In the genomic region with DNA sequence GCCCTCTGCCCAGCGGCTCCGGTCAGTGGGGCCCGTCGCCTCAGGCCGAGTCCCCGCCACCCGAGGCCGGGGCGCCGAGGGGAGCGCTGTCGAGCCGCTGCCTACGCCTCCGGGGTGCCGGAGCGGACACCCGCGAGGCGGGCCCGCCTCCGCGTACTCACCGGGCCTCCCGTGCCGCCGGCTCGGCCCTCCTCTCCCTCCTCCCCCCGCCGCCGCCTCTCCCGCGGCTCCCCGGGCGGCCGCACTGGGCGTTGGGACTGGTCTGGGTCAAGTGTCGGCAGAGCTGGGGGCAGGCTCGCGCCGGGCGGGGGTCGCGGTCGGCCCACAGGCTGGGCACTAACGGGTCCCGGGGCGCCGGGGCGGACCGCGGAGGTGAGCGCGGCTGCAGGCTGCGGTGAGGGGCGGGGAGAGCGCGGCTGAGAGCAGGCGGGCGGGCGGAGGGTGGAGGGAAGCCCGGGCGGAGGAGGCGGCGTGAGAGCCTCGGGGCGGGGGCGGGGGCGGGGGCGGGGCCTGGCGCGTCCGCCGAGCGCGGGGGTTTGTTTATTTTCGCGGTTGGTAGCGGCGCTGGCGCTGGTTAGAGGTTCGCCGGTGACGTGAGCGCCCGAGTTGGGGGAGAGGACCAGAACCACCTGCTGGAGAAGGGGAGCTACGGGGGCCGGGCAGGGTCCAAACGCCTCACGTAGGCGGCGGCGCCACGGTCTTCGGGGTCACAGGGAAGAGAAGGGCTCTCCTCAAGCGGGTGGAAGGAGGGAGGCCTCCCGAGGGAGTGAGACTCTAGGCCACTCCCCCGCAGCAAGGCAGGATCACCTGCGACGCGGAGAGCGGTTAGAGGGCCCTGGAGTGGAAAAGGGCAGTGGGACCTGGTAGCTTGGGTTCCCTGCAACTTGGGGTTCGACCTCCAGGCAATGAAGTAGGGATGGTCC, we compare ENCODE assay signal across 8 cellular contexts. TPM values are rescaled to one million over a fixed set of nuclear protein-coding genes. Genes with fewer than 3 reads are reported as not detected.
A peak's percentile ranks its signal among the peaks of the same experiment; 100 is the strongest.
DNase-seq lines count a peak whose midpoint lies in the region; ATAC-seq, FAIRE-seq and TF ChIP-seq lines count a peak whose summit lies in the region.
"Not testable (repeated sequence)": the region's sequence is repeated elsewhere in the genome, so short reads cannot be mapped to it uniquely, and the experiment has no call there.

A gene (minus strand): TSS at position 414 of the 923 bp plus-strand sequence. CDS start 11,252 bp downstream, outside the sequence.

- peak in 2 of 3 experiments; percentile 1 to 13 for TF ChIP-seq CTCF in ascending aorta (IDR thresholded peaks at IDR 0.05)
- TF ChIP-seq CTCF in hepatocyte (IDR thresholded peaks at IDR 0.05; ENCODE audit: poor library complexity): not testable (repeated sequence)

- H3K27me3 ChIP-seq in ascending aorta, hepatocyte: not testable (repeated sequence)

- intact Hi-C loops in ascending aorta (cut with DNase I): loop anchor here (5.0 kb wide), 2 partner anchors 105 to 110 kb away; a partner anchor contains a TSS

- H3K4me1 ChIP-seq in ascending aorta; hepatocyte (ENCODE audit: insufficient read depth): not testable (repeated sequence)

- peak; percentile 88 for ATAC-seq in HG02798 (IDR thresholded peaks at IDR 0.05; ENCODE audit: poor library complexity, unreplicated experiment)

- not testable (repeated sequence) for H3K9me3 ChIP-seq in ascending aorta; hepatocyte (ENCODE audit: low read depth)

- not testable (repeated sequence) for H3K79me2 ChIP-seq in hepatocyte

- H3K27ac ChIP-seq in ascending aorta (peak within 1 kb of the TSS; percentile 73 to 98), hepatocyte (peak within 1 kb of the TSS; percentile 78)

- not testable (repeated sequence) for TF ChIP-seq POLR2A in GM12892 (IDR thresholded peaks at IDR 0.05; ENCODE audit: low read depth, low read length)

- H3K4me2 ChIP-seq in hepatocyte: peak within 1 kb of the TSS; percentile 93

- peak within 1 kb of the TSS; percentile 96 for H2AFZ ChIP-seq in hepatocyte

- peak within 1 kb of the TSS; percentile 89 to 97 for H3K4me3 ChIP-seq in ascending aorta
- peak within 1 kb of the TSS; percentile 98 for H3K4me3 ChIP-seq in hepatocyte

- H4K20me1 ChIP-seq in hepatocyte (ENCODE audit: insufficient read depth, poor library complexity, severe bottlenecking): not testable (repeated sequence)

- FAIRE-seq in GM12892 (lab: Jason Lieb, UNC): peak; percentile 81

- under 1% methylated on average over 15 of the region's 103 CpGs for WGBS in hepatocyte (ENCODE audit: low lambda C conversion rate, missing lambda C conversion rate)

- H3K9me2 ChIP-seq in hepatocyte (replicated peaks; ENCODE audit: insufficient read depth): not testable (repeated sequence)

- DNase-seq in GM12892 (ENCODE audit: insufficient read length) (peak; percentile 45), NCI-H1436 treated with DMSO at 0.1 percent for 48 hours (lab: John Stamatoyannopoulos, UW) (peak; percentile 73), T-helper 9 cell (peak; percentile 77), ascending aorta (ENCODE audit: low spot score in 2 of 2) (peak; percentile 20 to 85), hepatocyte (ENCODE audit: low spot score) (peak; percentile 84), putamen (ENCODE audit: low spot score) (peak; percentile 65), ureter (ENCODE audit: low spot score) (peak; percentile 77)

- H3K36me3 ChIP-seq in ascending aorta; hepatocyte (replicated peaks; ENCODE audit: insufficient read depth, low read depth): not testable (repeated sequence)

RNA-seq across cellular contexts. Expression of the gene that starts here (rescaled TPM):
- 3.5 TPM for polyA plus RNA-seq in GM12892 (2012; ENCODE audit: missing spikeins)
- total RNA-seq in ascending aorta (not detected), hepatocyte (2.0 and 5.7 TPM in 2 replicates), ureter (9.5 TPM)
- 5.0 and 8.8 TPM in 2 replicates for polyA plus RNA-seq in hepatocyte

Comparison
In these comparisons a context has a peak if more than half of its experiments do, and no peak if none do; other contexts are left out.
1. Peak in every context shown above with its lines: DNase-seq, ATAC-seq, H3K4me3 ChIP-seq and H3K27ac ChIP-seq.
2. Peak in DNase-seq, H3K4me3 ChIP-seq and H3K27ac ChIP-seq in ascending aorta; RNA of the gene not detected or under 1 TPM.